In genomic region chr16:3094289-3095027, GRCh38 we compare ENCODE assay signal across 8 cellular contexts. TPM values are rescaled to one million over a fixed set of nuclear protein-coding genes. Genes with fewer than 3 reads are reported as not detected.
DNase-seq lines count a peak whose midpoint lies in the region; ATAC-seq and TF ChIP-seq lines count a peak whose summit lies in the region.

No MANE protein-coding gene starts in this region.

- H4K20me1 ChIP-seq in Loucy (ENCODE audit: insufficient read depth, low read length, poor library complexity, severe bottlenecking) (no peaks in the 10 kb centered on the region), fibroblast of lung (ENCODE audit: control insufficient read depth, extremely low read depth, insufficient read depth, low read length) (no peaks in the 10 kb centered on the region)

- H3K9ac ChIP-seq in Loucy (ENCODE audit: low read depth, low read length, poor library complexity, severe bottlenecking) (no peak overlapping the region), fibroblast of lung (ENCODE audit: insufficient read depth, low read length) (no peak overlapping the region)

- H3K4me1 ChIP-seq in Loucy (ENCODE audit: insufficient read depth, low read length, poor library complexity, severe bottlenecking) (peaks cover 4% of the 10 kb centered on the region), fibroblast of lung (ENCODE audit: control insufficient read depth, extremely low read depth, insufficient read depth, low read length) (no peaks in the 10 kb centered on the region)

- H3K36me3 ChIP-seq in Loucy (ENCODE audit: insufficient read depth, low read length): no peaks in the 10 kb centered on the region
- H3K36me3 ChIP-seq in fibroblast of lung (ENCODE audit: control insufficient read depth, insufficient read depth, low read length): no peaks in the 10 kb centered on the region

- H3K27me3 Mint-ChIP-seq in activated B cell treated with CpG ODN at 0.5 μM for 24 hours: no peaks in the 10 kb centered on the region

- H3K4me3 ChIP-seq in Loucy (ENCODE audit: low read length, poor library complexity, severe bottlenecking): no peak overlapping the region
- no peak overlapping the region for H3K4me3 ChIP-seq in fibroblast of lung (replicated peaks in 1 of 4; ENCODE audit: control extremely low read depth in 1 of 4, insufficient read depth in 1 of 4, low read depth in 3 of 4, low read length in 4 of 4)

- ATAC-seq in activated B cell treated with CpG ODN at 0.5 μM for 24 hours (ENCODE audit: low read depth): no peak
- ATAC-seq in HG02870 (IDR thresholded peaks at IDR 0.05; ENCODE audit: unreplicated experiment): no peak

- TF ChIP-seq CTCF in Loucy (conservative IDR thresholded peaks at IDR 0.05; ENCODE audit: low read length) (peak; percentile 66), activated B cell treated with CpG ODN at 0.5 μM for 24 hours (IDR thresholded peaks at IDR 0.05) (no peak), fibroblast of lung (conservative IDR thresholded peaks at IDR 0.05 in 1 of 2, IDR thresholded peaks at IDR 0.05 in 1 of 2; ENCODE audit: low read depth in 1 of 2, low read length in 2 of 2) (peak; percentile 39 to 67)

- H3K4me2 ChIP-seq in Loucy (ENCODE audit: low read depth, low read length, poor library complexity, severe bottlenecking) (no peak overlapping the region), fibroblast of lung (ENCODE audit: extremely low read depth, insufficient read depth, low read length) (no peak overlapping the region)

- CTCF ChIA-PET in activated B cell treated with CpG ODN at 0.5 μM for 24 hours (lab: Charles Lee): interaction anchor here (1.5 kb wide), 1 partner anchor 35 kb away, joined by 7 read pairs; no protein-coding TSS in a partner anchor

- peak overlapping the region; percentile 26 for H3K27ac Mint-ChIP-seq in activated B cell treated with CpG ODN at 0.5 μM for 24 hours

- no peaks in the 10 kb centered on the region for H3K36me3 Mint-ChIP-seq in activated B cell treated with CpG ODN at 0.5 μM for 24 hours (ENCODE audit: low read depth)

- no peak overlapping the region for H3K4me3 Mint-ChIP-seq in activated B cell treated with CpG ODN at 0.5 μM for 24 hours

- H3K27ac ChIP-seq in fibroblast of lung (ENCODE audit: insufficient read depth, low read length): no peak overlapping the region

- H2AFZ ChIP-seq in Loucy (ENCODE audit: low read length) (no peak overlapping the region), fibroblast of lung (ENCODE audit: low read length) (no peak overlapping the region)

- POLR2A ChIA-PET in activated B cell treated with CpG ODN at 0.5 μM for 24 hours (lab: Charles Lee): no interaction called here

- H3K79me2 ChIP-seq in Loucy (ENCODE audit: insufficient read depth, low read length) (no peaks in the 10 kb centered on the region), fibroblast of lung (ENCODE audit: control insufficient read depth, insufficient read depth, low read length) (no peaks in the 10 kb centered on the region)

- H3K9me2 ChIP-seq in Loucy (replicated peaks; ENCODE audit: low read depth, low read length): no peaks in the 10 kb centered on the region

- peaks cover 16% of the 10 kb centered on the region for H3K4me1 Mint-ChIP-seq in activated B cell treated with CpG ODN at 0.5 μM for 24 hours

- H3F3A ChIP-seq in Loucy (ENCODE audit: low read depth): no peaks in the 10 kb centered on the region

- H3K9me3 Mint-ChIP-seq in activated B cell treated with CpG ODN at 0.5 μM for 24 hours: no peaks in the 10 kb centered on the region

- H3K9me3 ChIP-seq in Loucy (ENCODE audit: insufficient read depth, low read depth, low read length) (no peaks in the 10 kb centered on the region), fibroblast of lung (ENCODE audit: control insufficient read depth, insufficient read depth, low read depth, low read length) (no peaks in the 10 kb centered on the region)

- intact Hi-C loops in activated B cell treated with CpG ODN at 0.5 μM for 24 hours (cut with micrococcal nuclease): loop anchor here (1.0 to 5.0 kb wide), 3 partner anchors 35 to 72 kb away; partner anchors contain the start of genes HCFC1R1, THOC6 and TNFRSF12A

- peak; percentile 65 for DNase-seq in activated CD8-positive, alpha-beta memory T cell treated with anti-CD3 and anti-CD28 coated beads for 24 hours
- no peak for DNase-seq in activated CD8-positive, alpha-beta memory T cell treated with anti-CD3 and anti-CD28 coated beads, Interleukin-2, amount 50 U/mL, for 48 hours
- no peak for DNase-seq in activated B cell treated with CpG ODN at 0.5 μM for 24 hours
- DNase-seq in fibroblast of lung (ENCODE audit: low read depth in 2 of 2): peak in 1 of 2 donors; percentile 49
- peak; percentile 58 for DNase-seq in stimulated activated CD4-positive, alpha-beta T cell treated with anti-CD3 and anti-CD28 coated beads, Interleukin-1b, Interleukin-23, amount 100 ng/mL, for 48 hours
- DNase-seq in midbrain (lab: John Stamatoyannopoulos, UW): no peak

- no peaks in the 10 kb centered on the region for H3K27me3 ChIP-seq in Loucy (ENCODE audit: insufficient read depth, low read length, poor library complexity, severe bottlenecking)
- H3K27me3 ChIP-seq in fibroblast of lung (ENCODE audit: control insufficient read depth, insufficient read depth, low read length): peaks cover 20% of the 10 kb centered on the region

RNA-seq across cellular contexts. Expression of gene ZSCAN10, which starts 4.6 kb away (rescaled TPM):
- total RNA-seq in activated B cell treated with CpG ODN at 0.5 μM for 24 hours (not detected in 2 replicates), fibroblast of lung (not detected in 2 replicates)
- 0.02 TPM in 1 of 2 replicates, not detected in the other for polyA plus RNA-seq in fibroblast of lung
- polyA plus RNA-seq in fibroblast of lung (2012): not detected in 2 replicates
- not detected in 2 replicates for polyA minus RNA-seq in fibroblast of lung (ENCODE audit: low replicate concordance)

RNA-seq across cellular contexts. Expression of gene ZNF205, which starts 17.9 kb away (rescaled TPM):
- total RNA-seq in activated B cell treated with CpG ODN at 0.5 μM for 24 hours: not detected in 2 replicates
- total RNA-seq in fibroblast of lung: 16.0 and 16.4 TPM in 2 replicates
- 3.4 and 4.4 TPM in 2 replicates for polyA plus RNA-seq in fibroblast of lung
- polyA plus RNA-seq in fibroblast of lung (2012): 7.9 and 8.4 TPM in 2 replicates
- 1.3 and 3.1 TPM in 2 replicates for polyA minus RNA-seq in fibroblast of lung (ENCODE audit: low replicate concordance)

RNA-seq across cellular contexts. Expression of gene IL32, which starts 29.0 kb away (rescaled TPM):
- total RNA-seq in activated B cell treated with CpG ODN at 0.5 μM for 24 hours: 3.0 and 3.4 TPM in 2 replicates
- total RNA-seq in fibroblast of lung: 4.4 and 5.1 TPM in 2 replicates
- polyA plus RNA-seq in fibroblast of lung: 1.4 and 4.1 TPM in 2 replicates
- polyA plus RNA-seq in fibroblast of lung (2012): 1.9 and 5.0 TPM in 2 replicates
- 8.2 and 10.2 TPM in 2 replicates for polyA minus RNA-seq in fibroblast of lung (ENCODE audit: low replicate concordance)

RNA-seq across cellular contexts. Expression of gene ZNF213, which starts 40.4 kb away (rescaled TPM):
- total RNA-seq in activated B cell treated with CpG ODN at 0.5 μM for 24 hours (5.6 and 5.7 TPM in 2 replicates), fibroblast of lung (5.9 and 8.8 TPM in 2 replicates)
- 0.43 and 0.52 TPM in 2 replicates for polyA plus RNA-seq in fibroblast of lung
- 4.4 and 6.5 TPM in 2 replicates for polyA plus RNA-seq in fibroblast of lung (2012)
- 5.7 and 7.7 TPM in 2 replicates for polyA minus RNA-seq in fibroblast of lung (ENCODE audit: low replicate concordance)

RNA-seq across cellular contexts. Expression of gene MMP25, which starts 48.1 kb away (rescaled TPM):
- 0.13 and 0.34 TPM in 2 replicates for total RNA-seq in activated B cell treated with CpG ODN at 0.5 μM for 24 hours
- total RNA-seq in fibroblast of lung: not detected in 2 replicates
- polyA plus RNA-seq in fibroblast of lung: 0.02 and 0.03 TPM in 2 replicates
- 0.19 and 0.25 TPM in 2 replicates for polyA plus RNA-seq in fibroblast of lung (2012)
- not detected in 2 replicates for polyA minus RNA-seq in fibroblast of lung (ENCODE audit: low replicate concordance)

Comparison
In these comparisons a context has a peak if more than half of its experiments do, and no peak if none do; other contexts are left out.
1. DNase-seq: peak in activated CD8-positive, alpha-beta memory T cell treated with anti-CD3 and anti-CD28 coated beads for 24 hours (single experiment) and stimulated activated CD4-positive, alpha-beta T cell treated with anti-CD3 and anti-CD28 coated beads, Interleukin-1b, Interleukin-23, amount 100 ng/mL, for 48 hours (single experiment); none in activated CD8-positive, alpha-beta memory T cell treated with anti-CD3 and anti-CD28 coated beads, Interleukin-2, amount 50 U/mL, for 48 hours (single experiment), activated B cell treated with CpG ODN at 0.5 μM for 24 hours (single experiment) and midbrain (single experiment).
2. RNA of gene ZNF205, which starts 17.9 kb away (total RNA-seq): 16.0 to 16.4 TPM in fibroblast of lung; not detected in activated B cell treated with CpG ODN at 0.5 μM for 24 hours; every median in the first group is over 10 times any median in the second.